In the genomic region with DNA sequence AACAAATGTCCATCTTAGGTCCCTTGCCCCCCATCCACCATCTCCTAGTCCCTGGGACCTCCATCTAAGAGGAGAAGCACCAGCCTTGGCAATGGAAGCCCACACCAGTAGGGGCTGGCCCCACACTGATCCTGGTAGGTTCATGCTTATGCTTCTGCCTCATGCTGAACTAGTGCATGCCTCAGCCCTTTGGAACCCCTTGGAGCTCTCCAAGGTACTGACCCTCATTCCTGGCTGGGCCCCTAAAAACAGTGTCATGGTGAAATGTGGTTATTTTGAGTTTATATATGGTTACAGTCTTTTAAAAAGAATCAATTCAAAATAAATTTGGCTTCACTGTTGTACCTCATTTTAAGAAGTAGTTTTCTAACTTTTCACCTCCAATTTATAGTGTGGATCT, we compare ENCODE assay signal across 9 cellular contexts.
A peak's percentile ranks its signal among the peaks of the same experiment; 100 is the strongest.
DNase-seq lines count a peak whose midpoint lies in the region; ATAC-seq and TF ChIP-seq lines count a peak whose summit lies in the region.
"Had no signal": no experiment of that assay in that cellular context is flagged by ENCODE, and none has a peak within 500 bp of the region (broad histone marks: within the 10 kb centered on the region; RNA-seq: fewer than 3 reads in every experiment).

No MANE protein-coding gene starts in this region.

- H3K4me3 ChIP-seq in NT2/D1 (ENCODE audit: insufficient read length, low read depth) (no peak overlapping the region), astrocyte of the cerebellum (ENCODE audit: low read depth, low read length) (no peak overlapping the region)

- no peaks in the 10 kb centered on the region for H3K36me3 Mint-ChIP-seq in naive thymus-derived CD8-positive, alpha-beta T cell
- H3K36me3 Mint-ChIP-seq in chondrocyte (ENCODE audit: low read depth) (no peaks in the 10 kb centered on the region), glutamatergic neuron (ENCODE audit: unreplicated experiment) (no peaks in the 10 kb centered on the region)

- no peaks in the 10 kb centered on the region for H3K27me3 ChIP-seq in NT2/D1 (ENCODE audit: insufficient read depth, insufficient read length)

- TF ChIP-seq CTCF in GM13977 (IDR thresholded peaks at IDR 0.05; ENCODE audit: extremely low read depth, insufficient read depth, missing control alignments), result no peak
- TF ChIP-seq CTCF in astrocyte of the cerebellum (IDR thresholded peaks at IDR 0.05; ENCODE audit: low read depth, low read length, missing control alignments), result no peak
- TF ChIP-seq CTCF in chondrocyte (IDR thresholded peaks at IDR 0.05), result no peak
- TF ChIP-seq CTCF in glutamatergic neuron (IDR thresholded peaks at IDR 0.05; ENCODE audit: partially characterized antibody, unreplicated experiment), result no peak

- no peak for ATAC-seq in naive thymus-derived CD8-positive, alpha-beta T cell
- ATAC-seq in GM18907 (IDR thresholded peaks at IDR 0.05; ENCODE audit: unreplicated experiment), result no peak

- in situ Hi-C loops in GM13977 (cut with MboI; ENCODE audit: low pct_unique_long_range_greater_than_20kb, low sequenced_read_pairs, unreplicated experiment), result no loop called here
- in situ Hi-C loops in astrocyte of the cerebellum (cut with HindIII; ENCODE audit: low sequenced_read_pairs), result no loop called here

- peaks cover 9% of the 10 kb centered on the region for H3K4me1 ChIP-seq in NT2/D1 (ENCODE audit: insufficient read depth, insufficient read length)
- H3K4me1 ChIP-seq: parathyroid adenoma had no signal

- peaks cover 34 to 65% (median 49%) of the 10 kb centered on the region in 4 donors for H3K4me1 Mint-ChIP-seq in naive thymus-derived CD8-positive, alpha-beta T cell
- H3K4me1 Mint-ChIP-seq in chondrocyte (ENCODE audit: low read depth) (peaks cover 12% of the 10 kb centered on the region), glutamatergic neuron (ENCODE audit: low read depth, unreplicated experiment) (peaks cover 4% of the 10 kb centered on the region)

- H3K9ac ChIP-seq in NT2/D1 (ENCODE audit: insufficient read length, low read depth), result no peak overlapping the region
- H3K9ac ChIP-seq: parathyroid adenoma had no signal

- H3K9me3 Mint-ChIP-seq in naive thymus-derived CD8-positive, alpha-beta T cell, result no peaks in the 10 kb centered on the region
- H3K9me3 Mint-ChIP-seq in chondrocyte (ENCODE audit: low read depth) (no peaks in the 10 kb centered on the region), glutamatergic neuron (ENCODE audit: unreplicated experiment) (no peaks in the 10 kb centered on the region)

- no peaks in the 10 kb centered on the region for H3K36me3 ChIP-seq in NT2/D1 (ENCODE audit: insufficient read depth, insufficient read length, low read length)

- POLR2A ChIA-PET in naive thymus-derived CD8-positive, alpha-beta T cell (lab: Charles Lee), result no interaction called here

- no peaks in the 10 kb centered on the region for H3K9me3 ChIP-seq in NT2/D1 (ENCODE audit: insufficient read depth, low read length)

- DNase-seq in GM13977 (ENCODE audit: low spot score), result peak; percentile 39
- peak; percentile 36 for DNase-seq in NT2/D1 (ENCODE audit: low read depth, low spot score)
- DNase-seq in astrocyte of the cerebellum (ENCODE audit: low read depth), result peak; percentile 42
- peak in 6 of 10 donors; percentile 31 to 66 (median 41) for DNase-seq in naive thymus-derived CD8-positive, alpha-beta T cell
- DNase-seq in chondrocyte (ENCODE audit: low spot score), result no peak
- DNase-seq in NCI-H1092 treated with DMSO at 0.1 percent for 48 hours (lab: John Stamatoyannopoulos, UW), result no peak
- DNase-seq in glutamatergic neuron, result no peak

- H3K4me3 Mint-ChIP-seq in naive thymus-derived CD8-positive, alpha-beta T cell, result no peak overlapping the region
- H3K4me3 Mint-ChIP-seq in chondrocyte (ENCODE audit: unreplicated experiment), result no peak overlapping the region
- no peak overlapping the region for H3K4me3 Mint-ChIP-seq in glutamatergic neuron (ENCODE audit: unreplicated experiment)

- H3K27me3 Mint-ChIP-seq in naive thymus-derived CD8-positive, alpha-beta T cell, result no peaks in the 10 kb centered on the region
- no peaks in the 10 kb centered on the region for H3K27me3 Mint-ChIP-seq in chondrocyte (ENCODE audit: low read depth)
- peaks cover 8% of the 10 kb centered on the region for H3K27me3 Mint-ChIP-seq in glutamatergic neuron (ENCODE audit: unreplicated experiment)

- no peak overlapping the region for H3K27ac Mint-ChIP-seq in naive thymus-derived CD8-positive, alpha-beta T cell
- H3K27ac Mint-ChIP-seq in chondrocyte (ENCODE audit: unreplicated experiment), result no peak overlapping the region
- H3K27ac Mint-ChIP-seq in glutamatergic neuron (ENCODE audit: unreplicated experiment), result no peak overlapping the region

Comparison
In these comparisons a context has a peak if more than half of its experiments do, and no peak if none do; other contexts are left out.
1. DNase-seq: peak in GM13977 (single experiment), NT2/D1 (single experiment), astrocyte of the cerebellum (single experiment) and naive thymus-derived CD8-positive, alpha-beta T cell (6 of 10); none in chondrocyte (single experiment), NCI-H1092 treated with DMSO at 0.1 percent for 48 hours (single experiment) and glutamatergic neuron (single experiment).